ENCODE assay signal across 1 cellular context in genomic region chr12:117047810-117048584, GRCh38.
TF ChIP-seq lines count a peak whose summit lies in the region.

No MANE protein-coding gene starts in this region.

TF ChIP-seq in HepG2, 621 proteins besides CTCF, POLR2A, EP300 and RAD21 (continued from another document and continues in another):
- TF ChIP-seq HNF1A (IDR thresholded peaks at IDR 0.05; ENCODE audit: low read depth) (no peak), HNF1A (CRISPR knock-in tag; IDR thresholded peaks at IDR 0.05; ENCODE audit: borderline replicate concordance) (peak; percentile 79; the same call in 1 of the 2 replicates), ZNF605 (CRISPR knock-in tag; IDR thresholded peaks at IDR 0.05) (peak; percentile 60; the same call in 1 of the 2 replicates), KDM3A (CRISPR knock-in tag; IDR thresholded peaks at IDR 0.05; ENCODE audit: low read depth) (peak; percentile 50; the same call in 1 of the 2 replicates), ZFP37 (CRISPR knock-in tag; IDR thresholded peaks at IDR 0.05; ENCODE audit: borderline replicate concordance) (no peak), ZNF264 (CRISPR knock-in tag; IDR thresholded peaks at IDR 0.05) (0 out of 2 replicates have a peak, but pooled peaks have one; percentile 38), MXD1 (CRISPR knock-in tag; IDR thresholded peaks at IDR 0.05) (no peak), MNT (IDR thresholded peaks at IDR 0.05) (no peak), FOXK1 (CRISPR knock-in tag; IDR thresholded peaks at IDR 0.05; ENCODE audit: borderline replicate concordance, low read depth) (peak; percentile 91), MTA1 (CRISPR knock-in tag; IDR thresholded peaks at IDR 0.05; ENCODE audit: borderline replicate concordance) (peak; percentile 93), ZIK1 (CRISPR knock-in tag; IDR thresholded peaks at IDR 0.05; ENCODE audit: borderline replicate concordance, low read depth) (0 out of 2 replicates have a peak, but pooled peaks have one; percentile 26), TFAP4 (IDR thresholded peaks at IDR 0.05; ENCODE audit: borderline replicate concordance, low read depth) (peak; percentile 57; the same call in 1 of the 2 replicates), ZBTB10 (CRISPR knock-in tag; IDR thresholded peaks at IDR 0.05; ENCODE audit: borderline replicate concordance) (no peak), ZNF737 (CRISPR knock-in tag; IDR thresholded peaks at IDR 0.05; ENCODE audit: borderline replicate concordance) (no peak), XRCC5 (optimal IDR thresholded peaks at IDR 0.05; ENCODE audit: low read length) (peak; percentile 21), FOXA3 (CRISPR knock-in tag; IDR thresholded peaks at IDR 0.05) (peak; percentile 97), ZNF12 (CRISPR knock-in tag; IDR thresholded peaks at IDR 0.05) (no peak; the same call in 1 of the 2 replicates), STAG1 (CRISPR knock-in tag; IDR thresholded peaks at IDR 0.05) (0 out of 2 replicates have a peak, but pooled peaks have one; percentile 20), EZH2 (conservative IDR thresholded peaks at IDR 0.05; ENCODE audit: low read depth, low read length) (no peak), ZNF746 (CRISPR knock-in tag; IDR thresholded peaks at IDR 0.05) (peak; percentile 70; the same call in 1 of the 2 replicates), ZNF18 (CRISPR knock-in tag; IDR thresholded peaks at IDR 0.05; ENCODE audit: insufficient replicate concordance) (peak; percentile 100), ZNF547 (CRISPR knock-in tag; IDR thresholded peaks at IDR 0.05) (no peak), ZBTB7B (CRISPR knock-in tag; IDR thresholded peaks at IDR 0.05) (peak; percentile 91), GPN1 (CRISPR knock-in tag; IDR thresholded peaks at IDR 0.05; ENCODE audit: borderline replicate concordance) (no peak), ZNF331 (CRISPR knock-in tag; IDR thresholded peaks at IDR 0.05) (0 out of 2 replicates have a peak, but pooled peaks have one; percentile 36), RXRA (CRISPR knock-in tag; IDR thresholded peaks at IDR 0.05) (peak; percentile 91), SRSF9 (IDR thresholded peaks at IDR 0.05; ENCODE audit: borderline replicate concordance, insufficient read depth, low read depth, low read length, poor library complexity, severe bottlenecking) (no peak), ZBTB1 (CRISPR knock-in tag; IDR thresholded peaks at IDR 0.05; ENCODE audit: borderline replicate concordance) (peak; percentile 95), FOSL2 (CRISPR knock-in tag; IDR thresholded peaks at IDR 0.05) (peak; percentile 63), ZBTB20 (CRISPR knock-in tag; IDR thresholded peaks at IDR 0.05; ENCODE audit: borderline replicate concordance, low read depth) (peak; percentile 65; the same call in 1 of the 2 replicates), BCL6 (CRISPR knock-in tag; IDR thresholded peaks at IDR 0.05) (peak; percentile 90), NR2F2 (IDR thresholded peaks at IDR 0.05; ENCODE audit: borderline replicate concordance, low read depth) (peak; percentile 92), MIER2 (CRISPR knock-in tag; IDR thresholded peaks at IDR 0.05) (no peak), PHF5A (CRISPR knock-in tag; IDR thresholded peaks at IDR 0.05; ENCODE audit: low read depth, unreplicated experiment) (peak; percentile 93), ZNF687 (CRISPR knock-in tag; IDR thresholded peaks at IDR 0.05) (peak; percentile 96), ZGPAT (CRISPR knock-in tag; IDR thresholded peaks at IDR 0.05) (peak; percentile 78), PRMT3 (CRISPR knock-in tag; IDR thresholded peaks at IDR 0.05; ENCODE audit: borderline replicate concordance, low read depth) (no peak), ZBTB25 (CRISPR knock-in tag; IDR thresholded peaks at IDR 0.05) (0 out of 2 replicates have a peak, but pooled peaks have one; percentile 52), HOXA3 (CRISPR knock-in tag; IDR thresholded peaks at IDR 0.05) (peak; percentile 67), ZNF451 (CRISPR knock-in tag; IDR thresholded peaks at IDR 0.05) (peak; percentile 74; the same call in 1 of the 2 replicates), IKZF5 (CRISPR knock-in tag; IDR thresholded peaks at IDR 0.05) (peak; percentile 82)
